10 cellular contexts compared by ENCODE assay signal in genomic region chr1:47449702-47450552, GRCh38. TPM values are rescaled to one million over a fixed set of nuclear protein-coding genes. Genes with fewer than 3 reads are reported as not detected.
DNase-seq lines count a peak whose midpoint lies in the region; ATAC-seq and TF ChIP-seq lines count a peak whose summit lies in the region.
"Had no signal": no experiment of that assay in that cellular context is flagged by ENCODE, and none has a peak within 500 bp of the region (broad histone marks: within the 10 kb centered on the region; RNA-seq: fewer than 3 reads in every experiment).

No MANE protein-coding gene starts in this region.

- in situ Hi-C loops in astrocyte of the spinal cord (cut with HindIII; ENCODE audit: low sequenced_read_pairs) = no loop called here

- H3K27me3 ChIP-seq in H9 (ENCODE audit: insufficient read depth, low read length) (peaks cover 65% of the 10 kb centered on the region), left lung (peaks cover 48 to 94% of the 10 kb centered on the region in 2 donors)

- no peak overlapping the region for H4K8ac ChIP-seq in H9 (replicated peaks; ENCODE audit: insufficient read length, low read depth, low read length)

- H3K18ac ChIP-seq in H9 (ENCODE audit: insufficient read length, low read depth, low read length) = no peak overlapping the region

- H3K23ac ChIP-seq in H9 (ENCODE audit: insufficient read length, low read depth, low read length) = no peak overlapping the region

- WGBS in H9 (ENCODE audit: extremely low coverage, insufficient read length, low lambda C conversion rate) = no CpG with 5 or more reads among the region's 43 CpGs

- H4K20me1 ChIP-seq in H9 (ENCODE audit: control insufficient read depth, insufficient read depth, insufficient read length) = no peaks in the 10 kb centered on the region

- peaks cover 29 to 58% of the 10 kb centered on the region in 2 experiments for H3K4me1 Mint-ChIP-seq in H9

- no peak overlapping the region for H3K4ac ChIP-seq in H9 (ENCODE audit: low read depth, low read length)

- H3K4me1 ChIP-seq in H9 (ENCODE audit: insufficient read depth, low read length) (peaks cover 6% of the 10 kb centered on the region; the same call in 1 of the 2 replicates), left lung (peaks cover 2 to 4% of the 10 kb centered on the region in 2 donors)

- H2AFZ ChIP-seq in H9 (ENCODE audit: low read length) = no peak overlapping the region

- H3K36me3 Mint-ChIP-seq in H9 (ENCODE audit: insufficient read depth in 1 of 3, low read depth in 3 of 3) = no peaks in the 10 kb centered on the region; a peak in 2 of 7 replicates

- H3K9me3 Mint-ChIP-seq in H9 = peaks cover 0 to 6% of the 10 kb centered on the region in 2 experiments; a peak in 2 of 5 replicates

- H2BK15ac ChIP-seq in H9 (ENCODE audit: low read depth, low read length) = no peak overlapping the region

- no peak overlapping the region for H2BK20ac ChIP-seq in H9 (ENCODE audit: low read depth, low read length, poor library complexity, severe bottlenecking)

- H3K79me1 ChIP-seq in H9 (ENCODE audit: insufficient read depth, low read depth, low read length, poor library complexity, severe bottlenecking) = no peaks in the 10 kb centered on the region

- ATAC-seq in left lung (peak; percentile 92), GM18868 (IDR thresholded peaks at IDR 0.05; ENCODE audit: unreplicated experiment) (no peak), GM21825 (IDR thresholded peaks at IDR 0.05; ENCODE audit: unreplicated experiment) (no peak)

- H3K4me3 Mint-ChIP-seq in H9 = peak overlapping the region in 1 of 2 experiments; percentile 41; a peak in 2 of 5 replicates

- no peak overlapping the region for H2BK120ac ChIP-seq in H9 (ENCODE audit: low read depth, low read length, poor library complexity, severe bottlenecking)

- no peaks in the 10 kb centered on the region for H3K79me2 ChIP-seq in H9 (ENCODE audit: insufficient read depth, low read length)

- no peak overlapping the region for H3K14ac ChIP-seq in H9 (ENCODE audit: insufficient read depth, low read length)

- H4K91ac ChIP-seq in H9 (ENCODE audit: insufficient read length, low read depth, low read length) = no peak overlapping the region

- DNase-seq in AG08396 (ENCODE audit: low spot score) (peak; percentile 60), H9 (peak; percentile 84), astrocyte of the spinal cord (ENCODE audit: low read depth, low spot score) (no peak), left lung (peak; percentile 44 to 85), NCI-H510A treated with DMSO at 0.1 percent for 48 hours (lab: John Stamatoyannopoulos, UW) (no peak)
- DNase-seq in stimulated activated CD4-positive, alpha-beta T cell treated with anti-CD3 and anti-CD28 coated beads, Interleukin-1b, Interleukin-23, amount 100 ng/mL, for 48 hours = no peak

- no peak overlapping the region for H3T11ph ChIP-seq in H9 (ENCODE audit: low read length)

- no peak overlapping the region for H2BK5ac ChIP-seq in H9 (ENCODE audit: insufficient read length, low read length)

- no peak overlapping the region for H3K4me3 ChIP-seq in astrocyte of the spinal cord (ENCODE audit: low read depth, low read length)
- no peak overlapping the region for H3K4me3 ChIP-seq in left lung

- H2BK12ac ChIP-seq in H9 (ENCODE audit: insufficient read length, low read depth, low read length) = no peak overlapping the region

- H3K4me2 ChIP-seq in H9 (ENCODE audit: insufficient read depth, insufficient read length, low read length) = peak overlapping the region; percentile 10

- H3K23me2 ChIP-seq in H9 (ENCODE audit: insufficient read length, low read depth, low read length, poor library complexity, severe bottlenecking) = peaks cover 3% of the 10 kb centered on the region

- H3K56ac ChIP-seq in H9 (ENCODE audit: insufficient read length, low read depth, low read length) = no peak overlapping the region

- H3K27ac ChIP-seq in H9 (ENCODE audit: insufficient read length, low read depth, low read length) (no peak overlapping the region), left lung (no peak overlapping the region)

- no peaks in the 10 kb centered on the region for H3K9me3 ChIP-seq in H9 (ENCODE audit: control insufficient read depth, low read depth, low read length)
- H3K9me3 ChIP-seq in left lung = no peaks in the 10 kb centered on the region

- peaks cover 11% of the 10 kb centered on the region for H3K27me3 Mint-ChIP-seq in H9 (ENCODE audit: low read depth)

- intact Hi-C loops in left lung (cut with DNase I) = no loop called here

- peak; percentile 86 for TF ChIP-seq CTCF in H9 (conservative IDR thresholded peaks at IDR 0.05)
- TF ChIP-seq CTCF in astrocyte of the spinal cord (IDR thresholded peaks at IDR 0.05; ENCODE audit: low read depth, low read length) = peak; percentile 49
- TF ChIP-seq CTCF in left lung (IDR thresholded peaks at IDR 0.05) = peak; percentile 22 to 47

- H4K5ac ChIP-seq in H9 (ENCODE audit: insufficient read length, low read depth, low read length) = no peak overlapping the region

- no peaks in the 10 kb centered on the region for H3K36me3 ChIP-seq in left lung

- no peak overlapping the region for H3K9ac ChIP-seq in H9 (ENCODE audit: extremely low read depth, insufficient read length, low read length)

- H3K27ac Mint-ChIP-seq in H9 = no peak overlapping the region

- no peak overlapping the region for H2AK5ac ChIP-seq in H9 (ENCODE audit: insufficient read length, low read length)

RNA-seq across cellular contexts. Expression of gene FOXD2, which starts 12.1 kb away (rescaled TPM):
- total RNA-seq in H9 (2021) (0.07 TPM in 1 of 2 replicates, not detected in the other), left lung (under 1 TPM; 0.34 to 0.35 TPM)

RNA-seq across cellular contexts. Expression of gene FOXE3, which starts 33.8 kb away (rescaled TPM):
- total RNA-seq in H9 (2021) = 0.11 and 0.15 TPM in 2 replicates
- not detected for total RNA-seq in left lung
- total RNA-seq: activated CD8-positive, alpha-beta memory T cell treated with anti-CD3 and anti-CD28 coated beads for 36 hours; frontal cortex had no signal

Comparison
In these comparisons a context has a peak if more than half of its experiments do, and no peak if none do; other contexts are left out.
1. DNase-seq: peak in AG08396 (single experiment), H9 (single experiment) and left lung (2 of 2); none in astrocyte of the spinal cord (single experiment), stimulated activated CD4-positive, alpha-beta T cell treated with anti-CD3 and anti-CD28 coated beads, Interleukin-1b, Interleukin-23, amount 100 ng/mL, for 48 hours (single experiment) and NCI-H510A treated with DMSO at 0.1 percent for 48 hours (single experiment).
2. CTCF ChIP-seq: peak in every context shown above with its lines; median percentile 86 in H9; 49 in astrocyte of the spinal cord; 34 in left lung.